In the genomic region with DNA sequence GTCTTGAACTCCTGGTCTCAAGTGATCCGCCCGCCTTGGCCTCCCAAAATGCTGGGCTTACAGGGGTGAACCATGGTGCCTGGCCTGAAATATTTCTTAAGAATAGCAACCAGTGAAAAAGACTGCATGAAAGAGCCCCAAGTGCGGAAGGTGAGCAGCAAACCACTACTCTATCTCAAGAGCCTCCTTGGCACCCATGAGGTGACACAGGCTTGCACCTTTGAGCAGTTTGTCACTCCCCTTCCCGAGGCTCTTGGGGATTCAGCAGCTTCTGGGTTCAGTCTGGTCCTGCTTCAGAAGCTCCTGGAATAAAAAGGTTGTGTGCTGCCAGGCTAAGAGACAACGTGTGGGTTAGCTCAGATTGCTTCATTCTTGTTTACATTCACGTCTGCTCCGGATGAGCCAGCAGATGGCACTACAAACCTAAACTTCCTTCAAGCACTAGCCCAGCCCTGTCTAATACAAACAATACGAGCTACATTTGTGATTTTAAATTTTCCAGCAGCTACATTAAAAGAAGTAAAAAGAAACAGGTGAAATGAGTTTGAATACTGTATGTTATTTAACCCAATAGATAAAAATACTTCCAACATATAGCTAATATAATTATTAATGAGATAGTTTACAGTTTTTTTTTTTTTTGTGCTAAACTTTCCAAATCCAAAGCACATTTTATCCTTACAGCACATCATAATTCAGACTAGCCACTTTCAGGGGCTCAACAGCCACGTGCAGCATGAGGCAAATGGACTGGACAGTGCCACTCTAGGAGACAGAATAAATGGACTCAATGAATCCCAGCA, we compare ENCODE assay signal across 8 cellular contexts. TPM values are rescaled to one million over a fixed set of nuclear protein-coding genes. Genes with fewer than 3 reads are reported as not detected.
DNase-seq lines count a peak whose midpoint lies in the region; ATAC-seq and TF ChIP-seq lines count a peak whose summit lies in the region.

No MANE protein-coding gene starts in this region.

- TF ChIP-seq EP300 in esophagus muscularis mucosa (IDR thresholded peaks at IDR 0.05): no peak

- no peaks in the 10 kb centered on the region for H3K9me3 Mint-ChIP-seq in natural killer cell treated with Interleukin-12 subunit alpha and Interleukin-12 subunit beta and Interleukin-15 and Interleukin-18, amount 100 ng/mL, for 72 hours

- peak; percentile 83 for ATAC-seq in PC-3
- ATAC-seq in natural killer cell treated with Interleukin-12 subunit alpha and Interleukin-12 subunit beta and Interleukin-15 and Interleukin-18, amount 100 ng/mL, for 72 hours: peak; percentile 80 to 87

- H3K9ac ChIP-seq in KMS-11 (no peak overlapping the region), PC-3 (ENCODE audit: low read length) (no peak overlapping the region)

- H3K79me2 ChIP-seq in KMS-11 (ENCODE audit: insufficient read depth, low read depth) (no peaks in the 10 kb centered on the region), PC-3 (ENCODE audit: low read length) (no peaks in the 10 kb centered on the region)

- no peaks in the 10 kb centered on the region for H3F3A ChIP-seq in PC-3 (ENCODE audit: low read length, unreplicated experiment)

- no peaks in the 10 kb centered on the region for H3K36me3 Mint-ChIP-seq in natural killer cell treated with Interleukin-12 subunit alpha and Interleukin-12 subunit beta and Interleukin-15 and Interleukin-18, amount 100 ng/mL, for 72 hours

- H3K27ac ChIP-seq in KMS-11 (no peak overlapping the region), PC-3 (ENCODE audit: low read length) (no peak overlapping the region), esophagus muscularis mucosa (replicated peaks in 1 of 4) (peak overlapping the region in 2 of 4 donors; percentile 6 to 18), testis (no peak overlapping the region)

- WGBS in esophagus muscularis mucosa: 36% methylated on average over 8 of the region's 9 CpGs
- 45 to 54% methylated on average over 9 of the region's 9 CpGs for WGBS in testis, 2 donors

- peak; percentile 14 for DNase-seq in CMK (ENCODE audit: low read depth)
- peak; percentile 80 for DNase-seq in GM20000 (ENCODE audit: low spot score)
- peak; percentile 78 for DNase-seq in PC-3
- peak; percentile 66 for DNase-seq in activated T-cell treated with anti-CD3 and anti-CD28 coated beads, Interleukin-2, amount 50 U/mL, for 1 hour
- no peak for DNase-seq in esophagus muscularis mucosa (ENCODE audit: extremely low spot score)
- DNase-seq in natural killer cell treated with Interleukin-12 subunit alpha and Interleukin-12 subunit beta and Interleukin-15 and Interleukin-18, amount 100 ng/mL, for 72 hours (ENCODE audit: low spot score): peak; percentile 76
- DNase-seq in testis: peak; percentile 89

- TF ChIP-seq POLR2A in esophagus muscularis mucosa (IDR thresholded peaks at IDR 0.05; ENCODE audit: low read depth): no peak
- no peak for TF ChIP-seq POLR2A in testis (IDR thresholded peaks at IDR 0.05)

- H2AFZ ChIP-seq in KMS-11 (ENCODE audit: low read depth) (no peak overlapping the region), PC-3 (ENCODE audit: low read length) (peak overlapping the region; percentile 51)

- TF ChIP-seq CTCF in GM20000 (IDR thresholded peaks at IDR 0.05; ENCODE audit: extremely low read depth, missing control alignments): peak; percentile 67
- peak; percentile 61 for TF ChIP-seq CTCF in KMS-11 (conservative IDR thresholded peaks at IDR 0.05; ENCODE audit: low read depth, low read length)
- TF ChIP-seq CTCF in PC-3 (conservative IDR thresholded peaks at IDR 0.05; ENCODE audit: low read depth, low read length): peak; percentile 75
- peak; percentile 65 to 77 (median 75) for TF ChIP-seq CTCF in esophagus muscularis mucosa (IDR thresholded peaks at IDR 0.05)
- peak; percentile 57 to 72 (median 64) for TF ChIP-seq CTCF in testis (IDR thresholded peaks at IDR 0.05)

- H3K4me1 ChIP-seq in KMS-11 (ENCODE audit: low read depth, poor library complexity, severe bottlenecking): peaks cover 12% of the 10 kb centered on the region
- H3K4me1 ChIP-seq in PC-3 (ENCODE audit: insufficient read depth, low read length): peaks cover 13% of the 10 kb centered on the region
- H3K4me1 ChIP-seq in esophagus muscularis mucosa: peaks cover 5 to 24% (median 17%) of the 10 kb centered on the region in 4 donors
- no peaks in the 10 kb centered on the region for H3K4me1 ChIP-seq in testis

- H3K4me3 ChIP-seq in KMS-11 (IDR thresholded peaks at IDR 0.05; ENCODE audit: insufficient read depth, low read depth, low read length) (no peak overlapping the region), PC-3 (ENCODE audit: low read length) (no peak overlapping the region), esophagus muscularis mucosa (no peak overlapping the region), testis (no peak overlapping the region)

- H3K27me3 ChIP-seq in KMS-11 (ENCODE audit: insufficient read depth, low read depth): no peaks in the 10 kb centered on the region
- H3K27me3 ChIP-seq in PC-3 (ENCODE audit: low read length): no peaks in the 10 kb centered on the region
- H3K27me3 ChIP-seq in esophagus muscularis mucosa: no peaks in the 10 kb centered on the region
- H3K27me3 ChIP-seq in testis: no peaks in the 10 kb centered on the region

- H3K27me3 Mint-ChIP-seq in natural killer cell treated with Interleukin-12 subunit alpha and Interleukin-12 subunit beta and Interleukin-15 and Interleukin-18, amount 100 ng/mL, for 72 hours: no peaks in the 10 kb centered on the region

- no peaks in the 10 kb centered on the region for H3K9me3 ChIP-seq in PC-3 (ENCODE audit: low read length)
- H3K9me3 ChIP-seq in esophagus muscularis mucosa: no peaks in the 10 kb centered on the region
- no peaks in the 10 kb centered on the region for H3K9me3 ChIP-seq in testis

- intact Hi-C loops in PC-3 (cut with micrococcal nuclease): loop anchor here (1.0 to 10.0 kb wide), 8 partner anchors 12 to 539 kb away; a partner anchor contains a TSS
- intact Hi-C loops in esophagus muscularis mucosa (cut with DNase I): loop anchor here (1.0 kb wide), 1 partner anchor 539 kb away; no protein-coding TSS in a partner anchor
- intact Hi-C loops in testis (cut with DNase I; ENCODE audit: low total_unique reads): no loop called here

- H3K27ac Mint-ChIP-seq in natural killer cell treated with Interleukin-12 subunit alpha and Interleukin-12 subunit beta and Interleukin-15 and Interleukin-18, amount 100 ng/mL, for 72 hours: no peak overlapping the region

- H4K20me1 ChIP-seq in KMS-11 (ENCODE audit: insufficient read depth): no peaks in the 10 kb centered on the region
- no peaks in the 10 kb centered on the region for H4K20me1 ChIP-seq in PC-3 (ENCODE audit: low read length)

- H3K9me2 ChIP-seq in PC-3 (replicated peaks; ENCODE audit: low read length): no peaks in the 10 kb centered on the region

- no peaks in the 10 kb centered on the region for H3K36me3 ChIP-seq in KMS-11 (ENCODE audit: insufficient read depth)
- H3K36me3 ChIP-seq in PC-3 (ENCODE audit: low read depth, low read length): no peaks in the 10 kb centered on the region
- peaks cover 0 to 23% (median 0%) of the 10 kb centered on the region in 4 donors for H3K36me3 ChIP-seq in esophagus muscularis mucosa
- H3K36me3 ChIP-seq in testis (ENCODE audit: low read depth, missing control alignments): no peaks in the 10 kb centered on the region

- peaks cover 8 to 14% of the 10 kb centered on the region in 2 donors for H3K4me1 Mint-ChIP-seq in natural killer cell treated with Interleukin-12 subunit alpha and Interleukin-12 subunit beta and Interleukin-15 and Interleukin-18, amount 100 ng/mL, for 72 hours (ENCODE audit: low read depth in 2 of 2)

- H3K4me3 Mint-ChIP-seq in natural killer cell treated with Interleukin-12 subunit alpha and Interleukin-12 subunit beta and Interleukin-15 and Interleukin-18, amount 100 ng/mL, for 72 hours: no peak overlapping the region

- CTCF ChIA-PET in PC-3 (lab: Charles Lee): interaction anchor here (0.5 to 1.4 kb wide), 16 partner anchors 11 to 552 kb away, joined by 3 to 25 read pairs (median 4); no protein-coding TSS in a partner anchor

- no peak overlapping the region for H3K4me2 ChIP-seq in KMS-11
- peak overlapping the region; percentile 52 for H3K4me2 ChIP-seq in PC-3 (ENCODE audit: low read length)

- POLR2A ChIA-PET in PC-3 (lab: Charles Lee; ENCODE audit: unreplicated experiment): no interaction called here

- no TSS peak for BruUV-seq in PC-3 (replicated peaks; lab: Mats Ljungman, UMichigan)

RNA-seq across cellular contexts. Expression of a gene that starts 46.2 kb away (rescaled TPM):
- total RNA-seq in PC-3 (2014; rRNA removed): not detected in 2 replicates
- total RNA-seq in esophagus muscularis mucosa: not detected
- not detected for total RNA-seq in natural killer cell treated with Interleukin-12 subunit alpha and Interleukin-12 subunit beta and Interleukin-15 and Interleukin-18, amount 100 ng/mL, for 72 hours
- under 1 TPM in 1 of 2 donors, not detected in 1; 0.19 TPM for total RNA-seq in testis
- polyA plus RNA-seq in testis (ENCODE audit: insufficient read depth, low read depth, low replicate concordance): not detected
